Comparison of ENCODE assay signal across 21 cellular contexts in the genomic region with DNA sequence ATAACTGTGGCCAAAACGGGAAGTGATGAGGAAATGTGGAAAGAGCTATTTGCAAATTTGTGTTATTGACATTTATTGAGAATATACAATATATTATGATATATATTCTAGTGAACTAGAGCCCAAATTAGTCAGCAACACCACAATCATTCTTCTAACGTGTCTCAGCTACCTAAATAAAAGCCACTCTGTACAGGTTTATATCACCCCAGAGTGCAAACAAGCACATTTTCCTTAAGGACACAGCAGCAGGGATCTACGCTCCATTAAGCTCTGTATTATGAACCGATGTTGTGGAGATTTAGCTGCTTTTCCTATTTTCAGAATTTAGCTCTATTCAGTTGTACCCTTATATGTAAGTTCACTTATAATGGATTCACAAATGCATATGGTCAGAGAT.
"Had no signal": no experiment of that assay in that cellular context is flagged by ENCODE, and none has a peak within 500 bp of the region (broad histone marks: within the 10 kb centered on the region; RNA-seq: fewer than 3 reads in every experiment).

No MANE protein-coding gene starts in this region.

- H3K4me1 ChIP-seq: gastroesophageal sphincter, parathyroid adenoma, prostate gland, right lobe of liver, suprapubic skin, thyroid gland, uterus had no signal

- ATAC-seq: esophagus mucosa; gastroesophageal sphincter; left lobe of liver; naive thymus-derived CD4-positive, alpha-beta T cell; right lobe of liver; stimulated activated effector memory CD8-positive, alpha-beta T cell treated with anti-CD3 and anti-CD28 coated beads, Interleukin-12 subunit alpha, Interleukin-12 subunit beta, amount 100 ng/mL, for 72 hours; stimulated activated naive CD8-positive, alpha-beta T cell treated with anti-CD3 and anti-CD28 coated beads, Interleukin-15, Interleukin-2, amounts not matched to agents 100 U/mL and 50 U/mL, for 24 hours had no signal

- H3K36me3 ChIP-seq: gastroesophageal sphincter, prostate gland, right lobe of liver, suprapubic skin, thyroid gland, uterus had no signal

- H3K9me3 ChIP-seq: gastroesophageal sphincter, prostate gland, right lobe of liver, suprapubic skin, thyroid gland, uterus had no signal

- H3K9ac ChIP-seq: parathyroid adenoma had no signal

- H3K27me3 ChIP-seq: gastroesophageal sphincter, hepatocyte, right lobe of liver, suprapubic skin, thyroid gland, uterus had no signal

- H3K4me3 ChIP-seq: coronary artery, gastroesophageal sphincter, hepatocyte, prostate gland, right lobe of liver, suprapubic skin, thyroid gland, uterus had no signal

- DNase-seq: effector CD8-positive, alpha-beta T cell; head of caudate nucleus; mammary epithelial cell; naive thymus-derived CD4-positive, alpha-beta T cell; nephron progenitor cell; retina; right lobe of liver; stimulated activated CD4-positive, alpha-beta T cell treated with anti-CD3 and anti-CD28 coated beads, Interleukin-4, amount 100 ng/mL, for 1 hour; stimulated activated CD8-positive, alpha-beta memory T cell treated with anti-CD3 and anti-CD28 coated beads, Interleukin-4, amount 100 ng/mL, for 48 hours; stimulated activated naive CD8-positive, alpha-beta T cell treated with anti-CD3 and anti-CD28 coated beads, Interleukin-15, Interleukin-2, amounts not matched to agents 100 U/mL and 50 U/mL, for 24 hours; thyroid gland; uterus had no signal
